ENCODE assay signal across 11 cellular contexts in genomic region chr13:57946361-57946760, GRCh38.
DNase-seq lines count a peak whose midpoint lies in the region; ATAC-seq and FAIRE-seq lines count a peak whose summit lies in the region.
"Had no signal": no experiment of that assay in that cellular context is flagged by ENCODE, and none has a peak within 500 bp of the region (broad histone marks: within the 10 kb centered on the region; RNA-seq: fewer than 3 reads in every experiment).

No MANE protein-coding gene starts in this region.

- DNase-seq in H7 = no peak
- DNase-seq in G401 (ENCODE audit: low spot score) = no peak
- DNase-seq in GM19239 (ENCODE audit: insufficient read length, low spot score) = no peak
- DNase-seq in NCI-H1436 (lab: John Stamatoyannopoulos, UW) = no peak
- DNase-seq: activated CD4-positive, alpha-beta T cell treated with anti-CD3 and anti-CD28 coated beads, Interleukin-2, amount 50 U/mL, for 1 hour; activated naive CD8-positive, alpha-beta T cell treated with anti-CD3 and anti-CD28 coated beads, Interleukin-2, amount 50 U/mL, for 24 hours; NCI-H1092 had no signal

- H3K9ac ChIP-seq in endocrine pancreas (ENCODE audit: control insufficient read depth, insufficient read depth, low read length) = no peak overlapping the region

- H3K27me3 ChIP-seq in endocrine pancreas (ENCODE audit: control insufficient read depth, insufficient read depth, low read length) = no peaks in the 10 kb centered on the region
- no peaks in the 10 kb centered on the region for H3K27me3 ChIP-seq in H7 (ENCODE audit: control insufficient read depth, insufficient read depth, low read length)

- H3K36me3 ChIP-seq in endocrine pancreas (ENCODE audit: control insufficient read depth, insufficient read depth, low read length) = no peaks in the 10 kb centered on the region
- H3K36me3 ChIP-seq in H7 (replicated peaks; ENCODE audit: control insufficient read depth, insufficient read depth, low read length) = no peaks in the 10 kb centered on the region

- no peak for FAIRE-seq in GM19239 (lab: Jason Lieb, UNC)

- in situ Hi-C loops in G401 (cut with HindIII; ENCODE audit: low sequenced_read_pairs) = no loop called here

- H3K4me3 ChIP-seq in endocrine pancreas (ENCODE audit: control insufficient read depth, insufficient read depth, low read length) (peak overlapping the region; percentile 22), H7 (ENCODE audit: insufficient read depth, low read depth, low read length) (no peak overlapping the region)

- H3K4me1 ChIP-seq in endocrine pancreas (ENCODE audit: control insufficient read depth, insufficient read depth, low read length) = no peaks in the 10 kb centered on the region

- ATAC-seq in GM19043 (IDR thresholded peaks at IDR 0.05; ENCODE audit: low read depth, unreplicated experiment) (peak; percentile 80), HG02588 (IDR thresholded peaks at IDR 0.05; ENCODE audit: unreplicated experiment) (peak; percentile 99), HG03439 (IDR thresholded peaks at IDR 0.05; ENCODE audit: unreplicated experiment) (peak; percentile 95)
- ATAC-seq: activated naive CD8-positive, alpha-beta T cell treated with anti-CD3 and anti-CD28 coated beads, Interleukin-2, amount 50 U/mL, for 24 hours had no signal

- no peaks in the 10 kb centered on the region for H3K9me3 ChIP-seq in endocrine pancreas (ENCODE audit: control insufficient read depth, low read length)
